In the genomic region with DNA sequence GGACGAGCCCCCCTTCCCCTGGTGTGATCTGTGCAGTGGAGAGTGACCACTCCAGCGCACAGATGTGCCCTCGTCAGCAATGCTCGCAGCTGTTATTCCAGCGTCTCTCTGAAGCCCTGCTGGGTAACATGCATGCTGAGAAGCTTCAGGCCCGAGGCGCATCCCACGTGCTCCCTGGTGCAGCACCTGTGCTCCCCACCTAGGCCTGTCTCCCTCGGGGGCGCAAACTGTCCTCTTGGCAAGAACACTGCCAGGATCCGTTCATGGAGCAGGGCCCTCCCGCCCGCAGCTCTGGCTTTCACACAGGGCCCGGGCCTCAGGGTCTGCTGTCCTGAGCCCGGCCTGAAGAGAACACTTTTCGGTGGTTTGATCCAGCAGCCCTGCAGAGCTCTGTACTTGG, we compare ENCODE assay signal across 22 cellular contexts. TPM values are rescaled to one million over a fixed set of nuclear protein-coding genes. Genes with fewer than 3 reads are reported as not detected.
DNase-seq lines count a peak whose midpoint lies in the region; ATAC-seq, FAIRE-seq and TF ChIP-seq lines count a peak whose summit lies in the region.
"Had no signal": no experiment of that assay in that cellular context is flagged by ENCODE, and none has a peak within 500 bp of the region (broad histone marks: within the 10 kb centered on the region; RNA-seq: fewer than 3 reads in every experiment).

No MANE protein-coding gene starts in this region.

- H3K9me3 Mint-ChIP-seq in T-helper 1 cell treated with Interleukin-12 subunit alpha and Interleukin-12 subunit beta and Interleukin-4 antibody, amounts not matched to agents 30 μg/mL and 1 μg/mL, for 36 hours: no peaks in the 10 kb centered on the region
- no peaks in the 10 kb centered on the region for H3K9me3 Mint-ChIP-seq in CD4-positive, alpha-beta memory T cell
- no peaks in the 10 kb centered on the region for H3K9me3 Mint-ChIP-seq in endothelial cell (ENCODE audit: unreplicated experiment)
- H3K9me3 Mint-ChIP-seq: activated naive CD8-positive, alpha-beta T cell treated with anti-CD3 and anti-CD28 coated beads, Interleukin-2, amount 10 ng/mL, durations not matched to agents 7 days and 5 days had no signal

- H3K36me3 Mint-ChIP-seq in T-helper 1 cell treated with Interleukin-12 subunit alpha and Interleukin-12 subunit beta and Interleukin-4 antibody, amounts not matched to agents 30 μg/mL and 1 μg/mL, for 36 hours (ENCODE audit: low read depth): peaks cover 23% of the 10 kb centered on the region
- H3K36me3 Mint-ChIP-seq in CD4-positive, alpha-beta memory T cell: peaks cover 23 to 73% of the 10 kb centered on the region in 2 donors
- peaks cover 42% of the 10 kb centered on the region for H3K36me3 Mint-ChIP-seq in endothelial cell (ENCODE audit: low read depth, unreplicated experiment)

- no peaks in the 10 kb centered on the region for H3K27me3 ChIP-seq in CD4-positive, alpha-beta memory T cell (ENCODE audit: insufficient read depth, low read length)
- no peaks in the 10 kb centered on the region for H3K27me3 ChIP-seq in gastrocnemius medialis
- H3K27me3 ChIP-seq: pancreas had no signal

- H3K27me3 Mint-ChIP-seq in T-helper 1 cell treated with Interleukin-12 subunit alpha and Interleukin-12 subunit beta and Interleukin-4 antibody, amounts not matched to agents 30 μg/mL and 1 μg/mL, for 36 hours (ENCODE audit: low read depth): no peaks in the 10 kb centered on the region
- H3K27me3 Mint-ChIP-seq in CD4-positive, alpha-beta memory T cell: no peaks in the 10 kb centered on the region
- peaks cover 6% of the 10 kb centered on the region for H3K27me3 Mint-ChIP-seq in endothelial cell (ENCODE audit: unreplicated experiment)
- H3K27me3 Mint-ChIP-seq: activated naive CD8-positive, alpha-beta T cell treated with anti-CD3 and anti-CD28 coated beads, Interleukin-2, amount 10 ng/mL, durations not matched to agents 7 days and 5 days; B cell had no signal

- H3K4me3 Mint-ChIP-seq in T-helper 1 cell treated with Interleukin-12 subunit alpha and Interleukin-12 subunit beta and Interleukin-4 antibody, amounts not matched to agents 30 μg/mL and 1 μg/mL, for 36 hours: no peak overlapping the region
- H3K4me3 Mint-ChIP-seq in CD4-positive, alpha-beta memory T cell: peak overlapping the region in 1 of 8 donors; percentile 55
- no peak overlapping the region for H3K4me3 Mint-ChIP-seq in endothelial cell (ENCODE audit: unreplicated experiment)
- H3K4me3 Mint-ChIP-seq: activated naive CD8-positive, alpha-beta T cell treated with anti-CD3 and anti-CD28 coated beads, Interleukin-2, amount 10 ng/mL, durations not matched to agents 7 days and 5 days; B cell had no signal

- TF ChIP-seq POLR2A in gastrocnemius medialis (IDR thresholded peaks at IDR 0.05) (no peak), GM12891 (IDR thresholded peaks at IDR 0.05; ENCODE audit: low read depth, low read length) (no peak)

- peak overlapping the region; percentile 2 for H3K27ac ChIP-seq in CD4-positive, alpha-beta memory T cell (ENCODE audit: low read depth, low read length)
- H3K27ac ChIP-seq in gastrocnemius medialis: peak overlapping the region; percentile 86 to 90 (median 87)
- H3K27ac ChIP-seq: 22Rv1, pancreas, SK-N-MC had no signal

- intact Hi-C loops in CD4-positive, alpha-beta memory T cell (cut with micrococcal nuclease): no loop called here
- intact Hi-C loops in gastrocnemius medialis (cut with DNase I; ENCODE audit: low total_unique reads): loop anchor here (5.0 kb wide), 1 partner anchor 54 kb away; a partner anchor contains a TSS

- peaks cover 29% of the 10 kb centered on the region for H3K36me3 ChIP-seq in CD4-positive, alpha-beta memory T cell (ENCODE audit: insufficient read depth, low read length)
- peaks cover 0 to 11% of the 10 kb centered on the region in 2 donors for H3K36me3 ChIP-seq in gastrocnemius medialis
- H3K36me3 ChIP-seq: pancreas had no signal

- H3K4me1 ChIP-seq in CD4-positive, alpha-beta memory T cell (ENCODE audit: insufficient read depth, low read length): peaks cover 62% of the 10 kb centered on the region
- peaks cover 54 to 71% of the 10 kb centered on the region in 2 donors for H3K4me1 ChIP-seq in gastrocnemius medialis
- H3K4me1 ChIP-seq: pancreas had no signal

- no peak for TF ChIP-seq CTCF in endothelial cell (IDR thresholded peaks at IDR 0.05; ENCODE audit: unreplicated experiment)
- no peak for TF ChIP-seq CTCF in gastrocnemius medialis (IDR thresholded peaks at IDR 0.05 in 4 of 5, conservative IDR thresholded peaks at IDR 0.05 in 1 of 5)

- in situ Hi-C loops in gastrocnemius medialis (cut with MboI; ENCODE audit: low sequenced_read_pairs in 4 of 4): no loop called here

- H3K27ac Mint-ChIP-seq in T-helper 1 cell treated with Interleukin-12 subunit alpha and Interleukin-12 subunit beta and Interleukin-4 antibody, amounts not matched to agents 30 μg/mL and 1 μg/mL, for 36 hours: peak overlapping the region; percentile 26
- peak overlapping the region in 2 of 7 donors; percentile 35 to 57 for H3K27ac Mint-ChIP-seq in CD4-positive, alpha-beta memory T cell
- H3K27ac Mint-ChIP-seq in endothelial cell (ENCODE audit: unreplicated experiment): peak overlapping the region; percentile 97
- H3K27ac Mint-ChIP-seq: B cell had no signal

- FAIRE-seq in GM12891 (lab: Jason Lieb, UNC): no peak
- FAIRE-seq: bronchial epithelial cell, pancreas had no signal

- POLR2A ChIA-PET in CD4-positive, alpha-beta memory T cell (lab: Charles Lee; ENCODE audit: partially characterized antibody): interaction anchor here (0.7 to 6.6 kb wide), 6 partner anchors 9 to 65 kb away, joined by 3 to 47 read pairs (median 8); a partner anchor contains a TSS

- CTCF ChIA-PET in CD4-positive, alpha-beta memory T cell (lab: Charles Lee; ENCODE audit: partially characterized antibody): interaction anchor here (0.6 kb wide), 1 partner anchor 32 kb away, joined by 3 read pairs; no protein-coding TSS in a partner anchor

- no peak overlapping the region for H3K4me3 ChIP-seq in CD4-positive, alpha-beta memory T cell (ENCODE audit: low read length in 2 of 2)
- H3K4me3 ChIP-seq in gastrocnemius medialis: peak overlapping the region in 2 of 4 donors; percentile 22 to 43
- H3K4me3 ChIP-seq: pancreas, SK-N-MC had no signal

- DNase-seq in T-helper 1 cell (no peak), endothelial cell (ENCODE audit: low spot score) (no peak), gastrocnemius medialis (no peak), GM12891 (ENCODE audit: insufficient read length, low spot score) (no peak)
- DNase-seq in CD4-positive, alpha-beta memory T cell: no peak
- DNase-seq: activated CD4-positive, CD25-positive, alpha-beta regulatory T cell treated with anti-CD3 and anti-CD28 coated beads, Interleukin-2, amount 50 U/mL, for 72 hours; activated naive CD8-positive, alpha-beta T cell treated with anti-CD3 and anti-CD28 coated beads, Interleukin-2, amount 10 ng/mL, durations not matched to agents 7 days and 5 days; GDM1; NCI-H1048; NCI-H526 treated with DMSO at 0.1 percent for 48 hours; stimulated activated CD4-positive, alpha-beta T cell treated with anti-CD3 and anti-CD28 coated beads, Interleukin-2, amount 100 ng/mL, for 48 hours; T1000 had no signal

- peaks cover 15% of the 10 kb centered on the region for H3K4me1 Mint-ChIP-seq in T-helper 1 cell treated with Interleukin-12 subunit alpha and Interleukin-12 subunit beta and Interleukin-4 antibody, amounts not matched to agents 30 μg/mL and 1 μg/mL, for 36 hours (ENCODE audit: low read depth)
- peaks cover 31 to 83% (median 56%) of the 10 kb centered on the region in 4 donors for H3K4me1 Mint-ChIP-seq in CD4-positive, alpha-beta memory T cell
- peaks cover 69% of the 10 kb centered on the region for H3K4me1 Mint-ChIP-seq in endothelial cell (ENCODE audit: unreplicated experiment)

- ATAC-seq in gastrocnemius medialis (no peak), HG02759 (IDR thresholded peaks at IDR 0.05; ENCODE audit: unreplicated experiment) (no peak), HG02840 (IDR thresholded peaks at IDR 0.05; ENCODE audit: low FRiP score, unreplicated experiment) (no peak)
- ATAC-seq: esophagus mucosa, pancreas had no signal

- no peaks in the 10 kb centered on the region for H3K9me3 ChIP-seq in CD4-positive, alpha-beta memory T cell (ENCODE audit: control insufficient read depth in 1 of 2, low read length in 2 of 2)
- H3K9me3 ChIP-seq in gastrocnemius medialis: no peaks in the 10 kb centered on the region
- H3K9me3 ChIP-seq: pancreas had no signal

TF ChIP-seq in GM12891, 5 proteins besides CTCF, POLR2A, EP300 and RAD21:
- no peak for TF ChIP-seq POU2F2 (IDR thresholded peaks at IDR 0.05; ENCODE audit: low read depth, low read length)
TF ChIP-seq in GM12891: peak in this region for 0.

RNA-seq across cellular contexts. Expression of a gene that starts 13.0 kb away (rescaled TPM):
- 100 to 1,000 TPM; 124 to 125 TPM for total RNA-seq in CD4-positive, alpha-beta memory T cell
- polyA plus RNA-seq in CD4-positive, alpha-beta memory T cell: 10 to 100 TPM; 95.9 to 97.1 TPM
- total RNA-seq in endothelial cell (ENCODE audit: unreplicated experiment) (66.3 TPM), gastrocnemius medialis (10 to 100 TPM; 14.7 to 27.7 (median 22.1) TPM)
- 0.60 TPM for polyA plus RNA-seq in GM12891 (2012; ENCODE audit: low read depth, missing spikeins)

RNA-seq across cellular contexts. Expression of a gene that starts 53.3 kb away (rescaled TPM):
- 10 to 100 TPM; 55.3 to 56.0 TPM for total RNA-seq in CD4-positive, alpha-beta memory T cell
- polyA plus RNA-seq in CD4-positive, alpha-beta memory T cell: 10 to 100 TPM; 11.3 to 14.5 TPM
- total RNA-seq in endothelial cell (ENCODE audit: unreplicated experiment) (64.5 TPM), gastrocnemius medialis (10 to 100 TPM in 2 of 4 donors, 1 to 10 TPM in 2; 2.9 to 11.2 (median 9.8) TPM)
- polyA plus RNA-seq in GM12891 (2012; ENCODE audit: low read depth, missing spikeins): 22.3 TPM

RNA-seq across cellular contexts. Expression of a gene that starts 57.7 kb away (rescaled TPM):
- total RNA-seq in CD4-positive, alpha-beta memory T cell: not detected
- not detected for polyA plus RNA-seq in CD4-positive, alpha-beta memory T cell
- total RNA-seq in endothelial cell (ENCODE audit: unreplicated experiment) (0.21 TPM), gastrocnemius medialis (under 1 TPM in 1 of 4 donors, not detected in 3; 0.41 TPM)
- not detected for polyA plus RNA-seq in GM12891 (2012; ENCODE audit: low read depth, missing spikeins)
- total RNA-seq: activated naive CD8-positive, alpha-beta T cell treated with anti-CD3 and anti-CD28 coated beads, Interleukin-2, amount 10 ng/mL, durations not matched to agents 7 days and 5 days; B cell; esophagus mucosa; lower leg skin; pancreas had no signal
- polyA plus RNA-seq: pancreas had no signal
